In the genomic region with DNA sequence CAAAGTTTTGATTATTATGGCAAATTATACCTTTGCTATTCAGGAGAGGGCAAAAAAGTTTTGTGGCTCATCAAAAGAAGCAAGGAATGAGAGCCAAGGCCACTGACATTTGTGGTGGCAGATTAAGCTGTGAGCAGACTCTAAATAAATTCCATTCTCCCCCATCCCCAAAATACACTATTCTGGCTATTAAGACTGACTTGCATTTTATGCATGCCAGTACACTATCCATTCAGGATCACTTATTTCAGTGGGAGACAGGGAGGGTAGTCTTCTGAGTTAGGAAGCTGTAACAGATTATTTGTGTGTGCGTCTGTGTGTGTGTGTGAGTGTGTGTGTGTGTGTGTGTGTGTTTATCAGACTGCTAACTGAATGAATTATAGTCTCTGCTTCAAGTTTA, we compare ENCODE assay signal across 22 cellular contexts.
DNase-seq lines count a peak whose midpoint lies in the region; ATAC-seq and TF ChIP-seq lines count a peak whose summit lies in the region.
"Had no signal": no experiment of that assay in that cellular context is flagged by ENCODE, and none has a peak within 500 bp of the region (broad histone marks: within the 10 kb centered on the region; RNA-seq: fewer than 3 reads in every experiment).

No MANE protein-coding gene starts in this region.

- no peak overlapping the region for H3K4me3 ChIP-seq in HEK293 (ENCODE audit: low read depth, low read length)
- no peak overlapping the region for H3K4me3 ChIP-seq in left ventricle myocardium inferior
- H3K4me3 ChIP-seq: psoas muscle, skin epidermis, testis had no signal

- POLR2A ChIA-PET in HEK293 (lab: Yijun Ruan, JAX): no interaction called here

- no peaks in the 10 kb centered on the region for H3K9me3 ChIP-seq in HEK293 (ENCODE audit: control insufficient read depth, insufficient read depth, low read depth, low read length)
- no peaks in the 10 kb centered on the region for H3K9me3 ChIP-seq in left ventricle myocardium inferior (replicated peaks)
- H3K9me3 ChIP-seq: psoas muscle, testis had no signal

- H3K27me3 ChIP-seq in left ventricle myocardium inferior (ENCODE audit: low read depth): no peaks in the 10 kb centered on the region
- H3K27me3 ChIP-seq: testis had no signal

- ATAC-seq in GM18511 (IDR thresholded peaks at IDR 0.05; ENCODE audit: unreplicated experiment) (no peak), esophagus mucosa (no peak)
- ATAC-seq: activated CD4-positive, alpha-beta T cell treated with anti-CD3 and anti-CD28 coated beads for 36 hours; psoas muscle; stimulated activated naive B cell treated with anti-CD40 and anti-IgM and Interleukin-4, amounts not matched to agents 10 μg/mL and 1 μg/mL and 100 μg/mL, for 72 hours had no signal

- no peak for TF ChIP-seq CTCF in HEK293 (tag by site-specific recombination; IDR thresholded peaks at IDR 0.05)
- no peak for TF ChIP-seq CTCF in left ventricle myocardium inferior (IDR thresholded peaks at IDR 0.05; ENCODE audit: borderline replicate concordance)

- CTCF ChIA-PET in HEK293 (lab: Yijun Ruan, JAX): no interaction called here

- DNase-seq in amniotic epithelial cell (ENCODE audit: low read depth) (peak; percentile 4), globus pallidus (ENCODE audit: low spot score) (peak; percentile 48), pons (ENCODE audit: low spot score) (peak; percentile 56), germinal center (ENCODE audit: low spot score) (no peak), left ventricle myocardium inferior (no peak)
- DNase-seq: activated CD4-positive, alpha-beta T cell treated with anti-CD3 and anti-CD28 coated beads for 36 hours; activated naive CD4-positive, alpha-beta T cell treated with anti-CD3 and anti-CD28 coated beads, Interleukin-2, amount 10 ng/mL, durations not matched to agents 7 days and 5 days; activated T-cell treated with anti-CD3 and anti-CD28 coated beads, Interleukin-2, amount 50 U/mL, for 48 hours; CD4-positive, alpha-beta T cell; DMS153; GOT3; KG1; left cardiac atrium; NCI-H1694 treated with DMSO at 0.1 percent for 48 hours; NCI-H345; psoas muscle; stimulated activated naive B cell treated with anti-CD40 and anti-IgM and Interleukin-4, amounts not matched to agents 10 μg/mL and 1 μg/mL and 100 μg/mL, for 72 hours; testis had no signal

- no peaks in the 10 kb centered on the region for H3K36me3 ChIP-seq in HEK293 (ENCODE audit: control insufficient read depth in 2 of 2, insufficient read depth in 1 of 2, low read length in 2 of 2)
- H3K36me3 ChIP-seq in left ventricle myocardium inferior: no peaks in the 10 kb centered on the region

- H3K4me1 ChIP-seq in HEK293 (ENCODE audit: control insufficient read depth, insufficient read depth, low read length) (peaks cover 23% of the 10 kb centered on the region), left ventricle myocardium inferior (peaks cover 5% of the 10 kb centered on the region)
- H3K4me1 ChIP-seq: psoas muscle had no signal

- H3K27ac ChIP-seq in HEK293 (ENCODE audit: extremely low read depth, low read depth, low read length) (no peak overlapping the region), left ventricle myocardium inferior (replicated peaks) (no peak overlapping the region)
- H3K27ac ChIP-seq: psoas muscle, skin epidermis, testis had no signal

- intact Hi-C loops in left ventricle myocardium inferior (cut with micrococcal nuclease): no loop called here

TF ChIP-seq in HEK293, 187 proteins besides CTCF, POLR2A, EP300 and RAD21:
- TF ChIP-seq SETDB1 (IDR thresholded peaks at IDR 0.05; ENCODE audit: insufficient read length, low read length) (no peak), ZNF600 (tag by site-specific recombination; IDR thresholded peaks at IDR 0.05) (no peak), ZNF146 (tag by site-specific recombination; IDR thresholded peaks at IDR 0.05) (no peak), SCRT1 (tag by site-specific recombination; IDR thresholded peaks at IDR 0.05; ENCODE audit: borderline replicate concordance) (no peak)
- TF ChIP-seq, protein P1, sequence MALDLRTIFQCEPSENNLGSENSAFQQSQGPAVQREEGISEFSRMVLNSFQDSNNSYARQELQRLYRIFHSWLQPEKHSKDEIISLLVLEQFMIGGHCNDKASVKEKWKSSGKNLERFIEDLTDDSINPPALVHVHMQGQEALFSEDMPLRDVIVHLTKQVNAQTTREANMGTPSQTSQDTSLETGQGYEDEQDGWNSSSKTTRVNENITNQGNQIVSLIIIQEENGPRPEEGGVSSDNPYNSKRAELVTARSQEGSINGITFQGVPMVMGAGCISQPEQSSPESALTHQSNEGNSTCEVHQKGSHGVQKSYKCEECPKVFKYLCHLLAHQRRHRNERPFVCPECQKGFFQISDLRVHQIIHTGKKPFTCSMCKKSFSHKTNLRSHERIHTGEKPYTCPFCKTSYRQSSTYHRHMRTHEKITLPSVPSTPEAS (tag by site-specific recombination; IDR thresholded peaks at IDR 0.05): peak; percentile 63
- TF ChIP-seq, protein P2, sequence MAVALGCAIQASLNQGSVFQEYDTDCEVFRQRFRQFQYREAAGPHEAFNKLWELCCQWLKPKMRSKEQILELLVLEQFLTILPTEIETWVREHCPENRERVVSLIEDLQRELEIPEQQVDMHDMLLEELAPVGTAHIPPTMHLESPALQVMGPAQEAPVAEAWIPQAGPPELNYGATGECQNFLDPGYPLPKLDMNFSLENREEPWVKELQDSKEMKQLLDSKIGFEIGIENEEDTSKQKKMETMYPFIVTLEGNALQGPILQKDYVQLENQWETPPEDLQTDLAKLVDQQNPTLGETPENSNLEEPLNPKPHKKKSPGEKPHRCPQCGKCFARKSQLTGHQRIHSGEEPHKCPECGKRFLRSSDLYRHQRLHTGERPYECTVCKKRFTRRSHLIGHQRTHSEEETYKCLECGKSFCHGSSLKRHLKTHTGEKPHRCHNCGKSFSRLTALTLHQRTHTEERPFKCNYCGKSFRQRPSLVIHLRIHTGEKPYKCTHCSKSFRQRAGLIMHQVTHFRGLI (tag by site-specific recombination; IDR thresholded peaks at IDR 0.05): no peak
- TF ChIP-seq, protein P3, sequence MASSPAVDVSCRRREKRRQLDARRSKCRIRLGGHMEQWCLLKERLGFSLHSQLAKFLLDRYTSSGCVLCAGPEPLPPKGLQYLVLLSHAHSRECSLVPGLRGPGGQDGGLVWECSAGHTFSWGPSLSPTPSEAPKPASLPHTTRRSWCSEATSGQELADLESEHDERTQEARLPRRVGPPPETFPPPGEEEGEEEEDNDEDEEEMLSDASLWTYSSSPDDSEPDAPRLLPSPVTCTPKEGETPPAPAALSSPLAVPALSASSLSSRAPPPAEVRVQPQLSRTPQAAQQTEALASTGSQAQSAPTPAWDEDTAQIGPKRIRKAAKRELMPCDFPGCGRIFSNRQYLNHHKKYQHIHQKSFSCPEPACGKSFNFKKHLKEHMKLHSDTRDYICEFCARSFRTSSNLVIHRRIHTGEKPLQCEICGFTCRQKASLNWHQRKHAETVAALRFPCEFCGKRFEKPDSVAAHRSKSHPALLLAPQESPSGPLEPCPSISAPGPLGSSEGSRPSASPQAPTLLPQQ (tag by site-specific recombination; IDR thresholded peaks at IDR 0.05): no peak
- TF ChIP-seq, protein P4, sequence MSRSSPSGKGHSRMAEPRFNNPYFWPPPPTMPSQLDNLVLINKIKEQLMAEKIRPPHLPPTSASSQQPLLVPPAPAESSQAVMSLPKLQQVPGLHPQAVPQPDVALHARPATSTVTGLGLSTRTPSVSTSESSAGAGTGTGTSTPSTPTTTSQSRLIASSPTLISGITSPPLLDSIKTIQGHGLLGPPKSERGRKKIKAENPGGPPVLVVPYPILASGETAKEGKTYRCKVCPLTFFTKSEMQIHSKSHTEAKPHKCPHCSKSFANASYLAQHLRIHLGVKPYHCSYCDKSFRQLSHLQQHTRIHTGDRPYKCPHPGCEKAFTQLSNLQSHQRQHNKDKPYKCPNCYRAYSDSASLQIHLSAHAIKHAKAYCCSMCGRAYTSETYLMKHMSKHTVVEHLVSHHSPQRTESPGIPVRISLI (tag by site-specific recombination; IDR thresholded peaks at IDR 0.05): no peak

Comparison
In these comparisons a context has a peak if more than half of its experiments do, and no peak if none do; other contexts are left out.
1. DNase-seq: peak in amniotic epithelial cell (single experiment), globus pallidus (single experiment) and pons (single experiment); none in germinal center (single experiment) and left ventricle myocardium inferior (single experiment).